8 cellular contexts compared by ENCODE assay signal in genomic region chr1:172531846-172532699, GRCh38.
DNase-seq lines count a peak whose midpoint lies in the region; ATAC-seq and TF ChIP-seq lines count a peak whose summit lies in the region.

No MANE protein-coding gene starts in this region.

- no peaks in the 10 kb centered on the region for H3K27me3 ChIP-seq in brain microvascular endothelial cell (replicated peaks)

- peak overlapping the region; percentile 86 for H3K27ac ChIP-seq in brain microvascular endothelial cell

- in situ Hi-C loops in brain microvascular endothelial cell (cut with HindIII; ENCODE audit: low pct_ligation_motif_present, low sequenced_read_pairs) = no loop called here

- H3K36me3 ChIP-seq in brain microvascular endothelial cell (replicated peaks) = no peaks in the 10 kb centered on the region

- TF ChIP-seq CTCF in brain microvascular endothelial cell (IDR thresholded peaks at IDR 0.05; ENCODE audit: low read depth, low read length, missing control alignments) = no peak

- ATAC-seq in HG03025 (IDR thresholded peaks at IDR 0.05; ENCODE audit: low FRiP score, unreplicated experiment) = peak; percentile 71

- H3K4me3 ChIP-seq in brain microvascular endothelial cell (ENCODE audit: low read depth, low read length) (peak overlapping the region; percentile 84), iPS-11a (ENCODE audit: low read depth, low read length) (peak overlapping the region; percentile 87), skeletal muscle cell (ENCODE audit: low read depth, low read length) (peak overlapping the region; percentile 87)

- DNase-seq in activated gamma-delta T cell treated with Interleukin-2 at 50 U/mL for 16 hours (peak; percentile 83), activated gamma-delta T cell (lab: John Stamatoyannopoulos, UW) (no peak), NCI-H2029 treated with DMSO at 0.1 percent for 48 hours (lab: John Stamatoyannopoulos, UW) (peak; percentile 93), T1000 (lab: John Stamatoyannopoulos, UW) (peak; percentile 89), brain microvascular endothelial cell (peak; percentile 98), skeletal muscle cell (ENCODE audit: low read depth) (peak; percentile 96)
